Comparison of ENCODE assay signal across 8 cellular contexts in the genomic region with DNA sequence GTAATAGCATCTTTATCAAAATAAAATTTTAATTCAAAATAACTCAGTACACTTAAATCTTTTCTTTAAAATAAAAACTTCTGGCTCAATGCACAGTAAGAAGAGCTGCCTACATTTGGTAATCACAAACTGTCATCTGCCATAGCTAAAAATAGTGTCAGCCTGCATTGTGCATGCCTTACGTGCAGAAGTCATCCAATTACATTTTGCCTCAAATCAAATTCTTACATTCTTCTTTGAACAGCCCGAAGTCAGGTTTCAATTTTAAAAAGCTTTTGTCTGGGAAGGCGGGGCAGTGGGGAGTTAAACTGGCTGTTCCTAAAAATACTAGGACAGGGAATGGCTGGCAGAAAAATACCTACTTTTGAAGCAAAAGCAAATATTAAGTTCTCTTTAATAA.
DNase-seq lines count a peak whose midpoint lies in the region; ATAC-seq and TF ChIP-seq lines count a peak whose summit lies in the region.
"Had no signal": no experiment of that assay in that cellular context is flagged by ENCODE, and none has a peak within 500 bp of the region (broad histone marks: within the 10 kb centered on the region; RNA-seq: fewer than 3 reads in every experiment).

No MANE protein-coding gene starts in this region.

- no peak for TF ChIP-seq CTCF in brain microvascular endothelial cell (IDR thresholded peaks at IDR 0.05; ENCODE audit: low read depth, low read length, missing control alignments)

- no peak overlapping the region for H3K27ac ChIP-seq in brain microvascular endothelial cell

- no peaks in the 10 kb centered on the region for H3K27me3 ChIP-seq in brain microvascular endothelial cell (replicated peaks)

- no peaks in the 10 kb centered on the region for H3K36me3 ChIP-seq in brain microvascular endothelial cell (replicated peaks)

- DNase-seq in NCI-H2107 (lab: John Stamatoyannopoulos, UW), result peak; percentile 19
- DNase-seq in brain microvascular endothelial cell, result peak; percentile 51
- peak; percentile 68 for DNase-seq in putamen (ENCODE audit: low spot score)
- DNase-seq: stimulated activated CD4-positive, alpha-beta T cell treated with anti-CD3 and anti-CD28 coated beads, Interleukin-15, amount 100 ng/mL, for 24 hours had no signal

- no peak overlapping the region for H3K4me3 ChIP-seq in brain microvascular endothelial cell (ENCODE audit: low read depth, low read length)

- ATAC-seq in GM18502 (IDR thresholded peaks at IDR 0.05; ENCODE audit: poor library complexity, unreplicated experiment) (peak; percentile 48), HG03457 (IDR thresholded peaks at IDR 0.05; ENCODE audit: unreplicated experiment) (no peak), HG02610 (IDR thresholded peaks at IDR 0.05; ENCODE audit: unreplicated experiment) (no peak), GM19463 (IDR thresholded peaks at IDR 0.05; ENCODE audit: unreplicated experiment) (no peak)

- in situ Hi-C loops in brain microvascular endothelial cell (cut with HindIII; ENCODE audit: low pct_ligation_motif_present, low sequenced_read_pairs), result no loop called here
